ENCODE assay signal across 18 cellular contexts in genomic region chr3:178625053-178625600, GRCh38.
DNase-seq lines count a peak whose midpoint lies in the region; ATAC-seq and TF ChIP-seq lines count a peak whose summit lies in the region.
"Had no signal": no experiment of that assay in that cellular context is flagged by ENCODE, and none has a peak within 500 bp of the region (broad histone marks: within the 10 kb centered on the region; RNA-seq: fewer than 3 reads in every experiment).

No MANE protein-coding gene starts in this region.

- H3K4me3 ChIP-seq in left ventricle myocardium inferior (no peak overlapping the region), upper lobe of right lung (no peak overlapping the region)
- H3K4me3 ChIP-seq: BLaER1, GM23248 had no signal

- no peaks in the 10 kb centered on the region for H3K4me1 Mint-ChIP-seq in activated T-cell treated with anti-CD3 and anti-CD28 coated beads, Interleukin-2, amount 50 U/mL, for 24 hours (ENCODE audit: low read depth)
- H3K4me1 Mint-ChIP-seq: B cell; CD4-positive, CD25-positive, alpha-beta regulatory T cell had no signal

- TF ChIP-seq CTCF in left ventricle myocardium inferior (IDR thresholded peaks at IDR 0.05; ENCODE audit: borderline replicate concordance) = no peak
- TF ChIP-seq CTCF in upper lobe of right lung (IDR thresholded peaks at IDR 0.05) = no peak

- no peak for ATAC-seq in Right ventricle myocardium inferior
- peak; percentile 15 for ATAC-seq in upper lobe of right lung
- ATAC-seq: CD8-positive, alpha-beta T cell had no signal

- H3K27me3 ChIP-seq in left ventricle myocardium inferior (ENCODE audit: low read depth) = no peaks in the 10 kb centered on the region
- no peaks in the 10 kb centered on the region for H3K27me3 ChIP-seq in upper lobe of right lung
- H3K27me3 ChIP-seq: BLaER1 had no signal

- H3K27ac ChIP-seq in left ventricle myocardium inferior (replicated peaks) (no peak overlapping the region), upper lobe of right lung (no peak overlapping the region)
- H3K27ac ChIP-seq: 22Rv1, BLaER1, C4-2B, GM23248 had no signal

- no peaks in the 10 kb centered on the region for H3K9me3 Mint-ChIP-seq in activated T-cell treated with anti-CD3 and anti-CD28 coated beads, Interleukin-2, amount 50 U/mL, for 24 hours
- H3K9me3 Mint-ChIP-seq: CD8-positive, alpha-beta T cell had no signal

- H3K27me3 Mint-ChIP-seq in activated T-cell treated with anti-CD3 and anti-CD28 coated beads, Interleukin-2, amount 50 U/mL, for 24 hours = no peaks in the 10 kb centered on the region
- H3K27me3 Mint-ChIP-seq: B cell; CD4-positive, CD25-positive, alpha-beta regulatory T cell had no signal

- H3K9me3 ChIP-seq in left ventricle myocardium inferior (replicated peaks) (no peaks in the 10 kb centered on the region), upper lobe of right lung (no peaks in the 10 kb centered on the region)
- H3K9me3 ChIP-seq: BLaER1, Caco-2 had no signal

- H3K36me3 Mint-ChIP-seq in activated T-cell treated with anti-CD3 and anti-CD28 coated beads, Interleukin-2, amount 50 U/mL, for 24 hours (ENCODE audit: low read depth) = no peaks in the 10 kb centered on the region
- H3K36me3 Mint-ChIP-seq: CD4-positive, CD25-positive, alpha-beta regulatory T cell; CD8-positive, alpha-beta T cell had no signal

- no peak for TF ChIP-seq POLR2A in erythroblast (IDR thresholded peaks at IDR 0.05; ENCODE audit: low read length)

- H3K36me3 ChIP-seq in left ventricle myocardium inferior = no peaks in the 10 kb centered on the region
- no peaks in the 10 kb centered on the region for H3K36me3 ChIP-seq in upper lobe of right lung
- H3K36me3 ChIP-seq: BLaER1 had no signal

- peak; percentile 50 for DNase-seq in Right ventricle myocardium inferior (ENCODE audit: missing footprints)
- no peak for DNase-seq in left ventricle myocardium inferior
- peak; percentile 64 for DNase-seq in posterior vena cava (ENCODE audit: low spot score)
- no peak for DNase-seq in upper lobe of right lung
- no peak for DNase-seq in erythroblast (lab: John Stamatoyannopoulos, UW)
- no peak for DNase-seq in activated T-cell treated with anti-CD3 and anti-CD28 coated beads, Interleukin-2, amount 50 U/mL, for 24 hours
- DNase-seq: Caco-2; CD4-positive, CD25-positive, alpha-beta regulatory T cell; CD8-positive, alpha-beta T cell; DMS153; DND-41; GM23248; H7; HCEC 1CT had no signal

- intact Hi-C loops in Right ventricle myocardium inferior (cut with DNase I) (no loop called here), left ventricle myocardium inferior (cut with micrococcal nuclease) (no loop called here), posterior vena cava (cut with DNase I) (no loop called here), upper lobe of right lung (cut with DNase I) (no loop called here)

- no peak overlapping the region for H3K27ac Mint-ChIP-seq in activated T-cell treated with anti-CD3 and anti-CD28 coated beads, Interleukin-2, amount 50 U/mL, for 24 hours
- H3K27ac Mint-ChIP-seq: B cell; CD4-positive, CD25-positive, alpha-beta regulatory T cell; CD8-positive, alpha-beta T cell had no signal

- H3K4me3 Mint-ChIP-seq in activated T-cell treated with anti-CD3 and anti-CD28 coated beads, Interleukin-2, amount 50 U/mL, for 24 hours = no peak overlapping the region
- H3K4me3 Mint-ChIP-seq: B cell; CD4-positive, CD25-positive, alpha-beta regulatory T cell; CD8-positive, alpha-beta T cell had no signal

- peaks cover 9% of the 10 kb centered on the region for H3K4me1 ChIP-seq in left ventricle myocardium inferior
- no peaks in the 10 kb centered on the region for H3K4me1 ChIP-seq in upper lobe of right lung
- H3K4me1 ChIP-seq: BLaER1, Caco-2 had no signal

Comparison
In these comparisons a context has a peak if more than half of its experiments do, and no peak if none do; other contexts are left out.
1. DNase-seq: peak in Right ventricle myocardium inferior (single experiment) and posterior vena cava (single experiment); none in left ventricle myocardium inferior (single experiment), upper lobe of right lung (single experiment), erythroblast (0 of 2) and activated T-cell treated with anti-CD3 and anti-CD28 coated beads, Interleukin-2, amount 50 U/mL, for 24 hours (single experiment).